In the genomic region with DNA sequence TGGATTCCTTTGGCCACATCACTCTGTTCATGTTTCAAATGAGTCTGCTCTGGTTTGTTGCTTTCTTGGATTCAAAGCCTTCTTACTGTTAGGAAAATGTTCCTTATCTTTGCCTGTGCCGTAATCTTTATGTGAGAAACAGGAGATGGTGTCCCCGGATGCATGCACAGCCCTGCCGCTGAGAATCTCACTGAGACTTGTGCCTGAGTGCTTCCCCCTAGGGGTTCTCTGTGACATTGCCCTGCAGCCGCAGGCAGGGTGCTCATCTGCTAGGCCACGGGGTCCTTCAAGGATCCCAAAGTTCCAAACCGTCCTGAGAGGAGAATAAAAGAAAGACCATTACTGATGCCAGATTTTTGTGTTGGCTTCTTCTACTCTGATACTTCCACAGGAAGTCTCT, we compare ENCODE assay signal across 9 cellular contexts.
DNase-seq lines count a peak whose midpoint lies in the region; ATAC-seq and TF ChIP-seq lines count a peak whose summit lies in the region.
"Had no signal": no experiment of that assay in that cellular context is flagged by ENCODE, and none has a peak within 500 bp of the region (broad histone marks: within the 10 kb centered on the region; RNA-seq: fewer than 3 reads in every experiment).

No MANE protein-coding gene starts in this region.

- no peak for TF ChIP-seq POLR2A in Peyer's patch (IDR thresholded peaks at IDR 0.05)

- H3K4me1 ChIP-seq in Peyer's patch: peaks cover 0 to 7% (median 2%) of the 10 kb centered on the region in 4 donors

- H3K4me3 ChIP-seq in BJ (ENCODE audit: low read depth, low read length) (no peak overlapping the region), Peyer's patch (no peak overlapping the region)

- POLR2A ChIA-PET in BJ (lab: Charles Lee): no interaction called here

- peak; percentile 45 for TF ChIP-seq CTCF in BJ (IDR thresholded peaks at IDR 0.05; ENCODE audit: insufficient read depth, low read depth, low read length)
- TF ChIP-seq CTCF in Peyer's patch (IDR thresholded peaks at IDR 0.05): peak in 4 of 6 experiments; percentile 4 to 42 (median 32)

- DNase-seq in BJ (ENCODE audit: low read depth): no peak
- no peak for DNase-seq in Peyer's patch
- DNase-seq in hepatic stellate cell (ENCODE audit: low spot score): peak; percentile 35
- no peak for DNase-seq in medulla oblongata (ENCODE audit: extremely low spot score)
- no peak for DNase-seq in NCI-H446 treated with DMSO at 0.1 percent for 48 hours (lab: John Stamatoyannopoulos, UW)
- no peak for DNase-seq in kidney tubule cell (ENCODE audit: low spot score)
- DNase-seq in NCI-H1694 (lab: John Stamatoyannopoulos, UW): no peak
- DNase-seq: NCI-H187 treated with DMSO at 0.1 percent for 48 hours had no signal

- peak; percentile 53 for ATAC-seq in GM18868 (IDR thresholded peaks at IDR 0.05; ENCODE audit: unreplicated experiment)

- CTCF ChIA-PET in BJ (lab: Yijun Ruan, JAX): interaction anchor here (0.6 kb wide), 2 partner anchors 62 to 729 kb away, joined by 3 read pairs; no protein-coding TSS in a partner anchor

- H3K27ac ChIP-seq in Peyer's patch: no peak overlapping the region

- H3K27me3 ChIP-seq in BJ (ENCODE audit: control insufficient read depth, insufficient read depth, low read length): no peaks in the 10 kb centered on the region
- H3K27me3 ChIP-seq in Peyer's patch: no peaks in the 10 kb centered on the region

- H3K36me3 ChIP-seq in BJ (ENCODE audit: control insufficient read depth, insufficient read depth, low read length) (no peaks in the 10 kb centered on the region), Peyer's patch (no peaks in the 10 kb centered on the region)

- no peaks in the 10 kb centered on the region for H3K9me3 ChIP-seq in Peyer's patch
